In the genomic region with DNA sequence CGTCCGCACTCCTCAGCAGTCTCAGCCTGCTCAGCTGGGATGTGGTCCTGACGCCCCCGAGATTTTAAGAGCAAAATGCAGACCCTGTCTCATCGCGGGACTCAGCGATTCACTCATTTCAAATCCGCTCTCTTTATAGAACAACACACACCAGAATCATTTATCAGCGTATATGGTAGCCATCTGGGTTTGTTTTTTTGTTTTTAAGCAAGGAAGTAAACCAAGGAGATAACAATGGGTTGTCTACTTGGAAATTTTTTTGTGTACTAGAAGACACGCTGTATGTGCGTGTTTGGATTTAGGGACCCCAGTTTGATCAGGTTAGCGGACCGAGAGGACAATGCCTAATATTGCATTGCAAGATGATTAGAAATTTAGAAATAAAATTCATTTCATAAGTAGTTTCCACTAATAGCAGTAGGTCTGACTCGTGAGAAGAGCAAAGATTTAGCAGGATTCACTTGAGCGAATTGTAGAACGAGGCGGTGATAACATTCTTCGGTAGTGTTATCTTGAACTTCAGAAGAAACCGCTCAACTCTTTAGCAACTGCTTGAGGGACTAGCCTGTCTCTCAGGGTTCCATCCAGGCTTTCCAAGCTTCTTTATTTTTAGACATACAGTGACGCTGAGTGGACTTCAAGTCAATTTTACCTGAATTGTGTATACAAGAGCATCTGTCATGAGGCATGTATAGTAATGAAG, we compare ENCODE assay signal across 8 cellular contexts. TPM values are rescaled to one million over a fixed set of nuclear protein-coding genes. Genes with fewer than 3 reads are reported as not detected.
DNase-seq lines count a peak whose midpoint lies in the region; ATAC-seq and TF ChIP-seq lines count a peak whose summit lies in the region.

No MANE protein-coding gene starts in this region.

- H3K4me3 ChIP-seq in SJCRH30 (peak overlapping the region; percentile 92), endodermal cell (ENCODE audit: low read length) (peak overlapping the region; percentile 98)

- H3K36me3 Mint-ChIP-seq in endodermal cell (ENCODE audit: low read depth) (peaks cover 1% of the 10 kb centered on the region), nephron progenitor cell (ENCODE audit: low read depth) (peaks cover 13% of the 10 kb centered on the region)

- H3K9me3 ChIP-seq in SJCRH30 (replicated peaks) (no peaks in the 10 kb centered on the region), endodermal cell (ENCODE audit: control insufficient read depth, low read length) (no peaks in the 10 kb centered on the region)

- TF ChIP-seq CTCF in C4-2B (conservative IDR thresholded peaks at IDR 0.05) (no peak), endodermal cell (conservative IDR thresholded peaks at IDR 0.05) (no peak), nephron progenitor cell (IDR thresholded peaks at IDR 0.05) (no peak)

- peak overlapping the region; percentile 91 for H3K9ac ChIP-seq in endodermal cell (ENCODE audit: extremely low read depth, low read length, poor library complexity, severe bottlenecking)

- peak overlapping the region; percentile 97 for H3K4me3 Mint-ChIP-seq in endodermal cell
- peak overlapping the region; percentile 99 for H3K4me3 Mint-ChIP-seq in nephron progenitor cell

- H3K4me1 ChIP-seq in SJCRH30 (peaks cover 16% of the 10 kb centered on the region), endodermal cell (ENCODE audit: control insufficient read depth, insufficient read depth, low read length) (no peaks in the 10 kb centered on the region)

- DNase-seq in SJCRH30 (peak; percentile 13 to 54), endodermal cell (no peak), nephron progenitor cell (no peak), epidermal melanocyte (ENCODE audit: insufficient read length, low spot score) (no peak)
- DNase-seq in stimulated activated CD8-positive, alpha-beta memory T cell treated with anti-CD3 and anti-CD28 coated beads, Interleukin-4, amount 100 ng/mL, for 48 hours = no peak

- H3K27ac Mint-ChIP-seq in endodermal cell (peak overlapping the region; percentile 95), nephron progenitor cell (peak overlapping the region; percentile 99)

- no peaks in the 10 kb centered on the region for H3K27me3 Mint-ChIP-seq in endodermal cell (ENCODE audit: insufficient read depth)
- peaks cover 6% of the 10 kb centered on the region for H3K27me3 Mint-ChIP-seq in nephron progenitor cell (ENCODE audit: low read depth, poor library complexity)

- H3K4me1 Mint-ChIP-seq in endodermal cell = peaks cover 18% of the 10 kb centered on the region
- H3K4me1 Mint-ChIP-seq in nephron progenitor cell = peaks cover 36% of the 10 kb centered on the region

- H3K27me3 ChIP-seq in SJCRH30 = no peaks in the 10 kb centered on the region
- no peaks in the 10 kb centered on the region for H3K27me3 ChIP-seq in endodermal cell (ENCODE audit: control insufficient read depth, insufficient read depth, low read length, poor library complexity, severe bottlenecking)

- peak; percentile 3 for ATAC-seq in GM18870 (IDR thresholded peaks at IDR 0.05; ENCODE audit: unreplicated experiment)
- peak; percentile 8 for ATAC-seq in HG03108 (IDR thresholded peaks at IDR 0.05; ENCODE audit: unreplicated experiment)

- peaks cover 4% of the 10 kb centered on the region; the same call in 1 of the 2 replicates for H3K36me3 ChIP-seq in SJCRH30
- H3K36me3 ChIP-seq in endodermal cell (ENCODE audit: control insufficient read depth, insufficient read depth, low read length) = peaks cover 10% of the 10 kb centered on the region

- WGBS in endodermal cell (ENCODE audit: insufficient coverage in 1 of 2, insufficient read length in 1 of 2), 2 experiments = 0 to 1% methylated on average over 10 to 20 of the region's 20 CpGs

- H3K27ac ChIP-seq in C4-2B = peak overlapping the region; percentile 95
- H3K27ac ChIP-seq in SJCRH30 = peak overlapping the region; percentile 99
- H3K27ac ChIP-seq in endodermal cell (ENCODE audit: low read depth, low read length) = peak overlapping the region; percentile 95

- H3K9me3 Mint-ChIP-seq in endodermal cell (no peaks in the 10 kb centered on the region), nephron progenitor cell (no peaks in the 10 kb centered on the region)

RNA-seq across cellular contexts. Expression of a gene that starts 1.3 kb away (rescaled TPM):
- total RNA-seq in SJCRH30 (2014; rRNA removed; shearing (Covaris generic)) = 48.6 and 55.7 TPM in 2 replicates
- 10 to 100 TPM; 30.4 to 35.3 TPM for total RNA-seq in endodermal cell
- 32.3 TPM for polyA plus RNA-seq in endodermal cell (2013, experiment 1 of 2)
- polyA plus RNA-seq in endodermal cell (2013, experiment 2 of 2) = 33.4 TPM

RNA-seq across cellular contexts. Expression of a gene that starts 1.3 kb away (rescaled TPM):
- total RNA-seq in SJCRH30 (2014; rRNA removed; shearing (Covaris generic)) = 229 and 258 TPM in 2 replicates
- total RNA-seq in endodermal cell = 100 to 1,000 TPM; 126 to 131 TPM
- 211 TPM for polyA plus RNA-seq in endodermal cell (2013, experiment 1 of 2)
- polyA plus RNA-seq in endodermal cell (2013, experiment 2 of 2) = 212 TPM

Comparison
In these comparisons a context has a peak if more than half of its experiments do, and no peak if none do; other contexts are left out.
1. DNase-seq: peak in SJCRH30 (2 of 2); none in endodermal cell (single experiment), nephron progenitor cell (single experiment), stimulated activated CD8-positive, alpha-beta memory T cell treated with anti-CD3 and anti-CD28 coated beads, Interleukin-4, amount 100 ng/mL, for 48 hours (single experiment) and epidermal melanocyte (single experiment).
2. Peak in every context shown above with its lines, with median percentiles within 50 percentile points of each other: H3K27ac ChIP-seq.